8 cellular contexts compared by ENCODE assay signal in the genomic region with DNA sequence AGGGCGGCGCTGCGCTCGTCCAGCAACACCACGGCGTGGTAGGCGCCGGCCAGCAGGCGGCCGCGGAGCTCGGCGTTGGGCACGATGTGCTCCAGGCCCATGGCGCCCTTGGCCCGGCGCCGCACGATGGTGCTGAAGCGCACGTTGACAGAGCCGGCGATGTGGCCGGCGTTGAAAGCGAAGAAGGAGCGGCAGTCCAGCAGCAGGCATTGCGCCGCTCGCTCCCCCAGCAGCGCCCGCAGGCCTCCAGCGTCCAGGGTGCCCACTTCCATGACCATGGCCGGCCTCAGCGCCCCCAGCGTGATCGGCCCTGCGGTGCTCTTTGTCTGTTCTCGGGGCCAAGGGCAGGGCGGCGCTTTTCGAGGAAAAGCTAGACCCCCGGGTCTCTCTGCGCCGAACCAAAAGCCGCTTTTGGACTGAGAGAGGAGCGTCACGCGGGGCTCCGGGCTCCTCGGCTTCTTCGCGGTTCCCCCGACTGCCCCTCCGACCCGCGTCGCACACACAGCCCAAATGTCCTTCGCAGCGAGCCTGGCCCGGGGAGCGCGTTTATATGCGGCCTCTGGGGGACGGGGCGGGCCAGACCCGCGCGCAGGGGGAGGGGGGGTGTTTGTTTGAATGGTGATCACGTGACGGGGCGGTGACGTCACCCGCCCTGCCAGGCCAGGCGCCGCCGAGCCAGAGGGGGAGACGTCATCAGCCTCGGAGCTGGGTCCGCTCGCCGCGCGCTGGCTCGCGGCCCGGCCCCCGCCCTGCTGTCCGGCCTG. TPM values are rescaled to one million over a fixed set of nuclear protein-coding genes. Genes with fewer than 3 reads are reported as not detected.
A peak's percentile ranks its signal among the peaks of the same experiment; 100 is the strongest.
DNase-seq lines count a peak whose midpoint lies in the region; ATAC-seq and TF ChIP-seq lines count a peak whose summit lies in the region.

A gene with protein sequence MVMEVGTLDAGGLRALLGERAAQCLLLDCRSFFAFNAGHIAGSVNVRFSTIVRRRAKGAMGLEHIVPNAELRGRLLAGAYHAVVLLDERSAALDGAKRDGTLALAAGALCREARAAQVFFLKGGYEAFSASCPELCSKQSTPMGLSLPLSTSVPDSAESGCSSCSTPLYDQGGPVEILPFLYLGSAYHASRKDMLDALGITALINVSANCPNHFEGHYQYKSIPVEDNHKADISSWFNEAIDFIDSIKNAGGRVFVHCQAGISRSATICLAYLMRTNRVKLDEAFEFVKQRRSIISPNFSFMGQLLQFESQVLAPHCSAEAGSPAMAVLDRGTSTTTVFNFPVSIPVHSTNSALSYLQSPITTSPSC (minus strand): TSS at position 521 of the 764 bp plus-strand sequence. CDS start 243 bp downstream, at position 278.

- peaks cover 74% of the 10 kb centered on the region for H3K4me1 ChIP-seq in mucosa of stomach (ENCODE audit: control insufficient read depth, insufficient read depth, low read length)

- no peaks in the 10 kb centered on the region for H3K9me3 Mint-ChIP-seq in activated T-cell treated with anti-CD3 and anti-CD28 coated beads, Interleukin-2, amount 50 U/mL, for 4 hours

- H3K36me3 ChIP-seq in mucosa of stomach (ENCODE audit: control insufficient read depth, insufficient read depth, low read length) = peaks cover 27% of the 10 kb centered on the region

- peak; percentile 55 for ATAC-seq in GM21529 (IDR thresholded peaks at IDR 0.05; ENCODE audit: unreplicated experiment)
- peak; percentile 77 to 79 for ATAC-seq in activated T-cell treated with anti-CD3 and anti-CD28 coated beads, Interleukin-2, amount 50 U/mL, for 4 hours

- H3K27me3 ChIP-seq in mucosa of stomach (ENCODE audit: control insufficient read depth, insufficient read depth, low read length) = no peaks in the 10 kb centered on the region

- H3K4me3 Mint-ChIP-seq in activated T-cell treated with anti-CD3 and anti-CD28 coated beads, Interleukin-2, amount 50 U/mL, for 4 hours = peak within 1 kb of the TSS; percentile 88

- H3K4me1 Mint-ChIP-seq in activated T-cell treated with anti-CD3 and anti-CD28 coated beads, Interleukin-2, amount 50 U/mL, for 4 hours (ENCODE audit: low read depth) = peaks cover 77% of the 10 kb centered on the region

- DNase-seq in DMS153 treated with DMSO at 0.1 percent for 48 hours (lab: John Stamatoyannopoulos, UW; ENCODE audit: unreplicated experiment) = peak; percentile 50
- DNase-seq in Jurkat, Clone E6-1 (ENCODE audit: low read depth, low spot score) = peak; percentile 84
- peak; percentile 97 for DNase-seq in OCI-M1 (lab: John Stamatoyannopoulos, UW)
- peak; percentile 97 for DNase-seq in activated T-cell treated with anti-CD3 and anti-CD28 coated beads, Interleukin-2, amount 50 U/mL, for 4 hours
- peak; percentile 99 for DNase-seq in erythroblast (lab: John Stamatoyannopoulos, UW)
- DNase-seq in stimulated activated CD8-positive, alpha-beta memory T cell treated with anti-CD3 and anti-CD28 coated beads, Interleukin-4, amount 100 ng/mL, for 48 hours = peak; percentile 98

- H3K9me3 ChIP-seq in mucosa of stomach (ENCODE audit: control insufficient read depth, low read length) = no peaks in the 10 kb centered on the region

- peak within 1 kb of the TSS; percentile 98 for H3K9ac ChIP-seq in mucosa of stomach (ENCODE audit: low read length)

- H3K4me3 ChIP-seq in Jurkat, Clone E6-1 (ENCODE audit: low read length) = peak within 1 kb of the TSS; percentile 80
- peak within 1 kb of the TSS; percentile 88 for H3K4me3 ChIP-seq in mucosa of stomach (ENCODE audit: low read length)

- H3K36me3 Mint-ChIP-seq in activated T-cell treated with anti-CD3 and anti-CD28 coated beads, Interleukin-2, amount 50 U/mL, for 4 hours (ENCODE audit: insufficient read depth) = peaks cover 20% of the 10 kb centered on the region

- H3K27me3 Mint-ChIP-seq in activated T-cell treated with anti-CD3 and anti-CD28 coated beads, Interleukin-2, amount 50 U/mL, for 4 hours (ENCODE audit: low read depth) = no peaks in the 10 kb centered on the region

- TF ChIP-seq POLR2A in erythroblast (IDR thresholded peaks at IDR 0.05; ENCODE audit: low read length) = peak; percentile 99

RNA-seq across cellular contexts. Expression of the gene that starts here (rescaled TPM):
- 6.9 TPM for polyA plus RNA-seq in Jurkat, Clone E6-1 (2012; ENCODE audit: insufficient read depth, insufficient read length)
- total RNA-seq in activated T-cell treated with anti-CD3 and anti-CD28 coated beads, Interleukin-2, amount 50 U/mL, for 4 hours = 10 to 100 TPM; 11.4 to 15.0 (median 15.0) TPM

Comparison
In these comparisons a context has a peak if more than half of its experiments do, and no peak if none do; other contexts are left out.
1. Peak in every context shown above with its lines: DNase-seq, ATAC-seq and H3K4me3 ChIP-seq.